In genomic region chr11:107276057-107276456, GRCh38 we compare ENCODE assay signal across 20 cellular contexts.
DNase-seq lines count a peak whose midpoint lies in the region; ATAC-seq and TF ChIP-seq lines count a peak whose summit lies in the region.
"Had no signal": no experiment of that assay in that cellular context is flagged by ENCODE, and none has a peak within 500 bp of the region (broad histone marks: within the 10 kb centered on the region; RNA-seq: fewer than 3 reads in every experiment).

No MANE protein-coding gene starts in this region.

- H3K4me1 ChIP-seq in SK-N-SH (ENCODE audit: control insufficient read depth in 1 of 2, insufficient read depth in 2 of 2, low read depth in 1 of 2, low read length in 1 of 2) = no peaks in the 10 kb centered on the region

- no peak overlapping the region for H3K4me2 ChIP-seq in SK-N-SH

- H3K36me3 ChIP-seq in SK-N-SH (replicated peaks in 1 of 2; ENCODE audit: control insufficient read depth in 1 of 2, insufficient read depth in 2 of 2, low read length in 1 of 2) = no peaks in the 10 kb centered on the region

- no peaks in the 10 kb centered on the region for H4K20me1 ChIP-seq in SK-N-SH (ENCODE audit: insufficient read depth)

- ATAC-seq in GM19351 (IDR thresholded peaks at IDR 0.05; ENCODE audit: unreplicated experiment) = no peak
- ATAC-seq: GM12878, HCT116, Panc1 had no signal

- 6% methylated on average over 2 of the region's 2 CpGs for WGBS in SK-N-SH (ENCODE audit: low lambda C conversion rate)

- H3K36me3 Mint-ChIP-seq in chondrocyte (ENCODE audit: low read depth) (peaks cover 1% of the 10 kb centered on the region), nephron (ENCODE audit: low read depth) (no peaks in the 10 kb centered on the region)
- H3K36me3 Mint-ChIP-seq: CD4-positive, alpha-beta memory T cell had no signal

- no peaks in the 10 kb centered on the region for H3K79me2 ChIP-seq in SK-N-SH (ENCODE audit: insufficient read depth)

- DNase-seq in chondrocyte (ENCODE audit: low spot score) (no peak), fibroblast of the aortic adventitia (ENCODE audit: low read depth) (peak; percentile 7), SHP77 (lab: John Stamatoyannopoulos, UW) (no peak), SK-N-SH (no peak), DMS153 (lab: John Stamatoyannopoulos, UW) (no peak)
- DNase-seq: C1 segment of cervical spinal cord; CD4-positive, alpha-beta memory T cell; COR-L47; IMR-90; KG1; MM.1S; NCI-H2029; NCI-H526 treated with DMSO at 0.1 percent for 48 hours; SHP77 treated with DMSO at 0.1 percent for 48 hours had no signal

- H3K9me3 ChIP-seq in SK-N-SH = no peaks in the 10 kb centered on the region

- peaks cover 11% of the 10 kb centered on the region for H3K9me3 Mint-ChIP-seq in chondrocyte (ENCODE audit: low read depth)
- peaks cover 6% of the 10 kb centered on the region for H3K9me3 Mint-ChIP-seq in nephron

- H3K4me1 Mint-ChIP-seq in chondrocyte (ENCODE audit: low read depth) (peaks cover 5% of the 10 kb centered on the region), nephron (peaks cover 14% of the 10 kb centered on the region)
- H3K4me1 Mint-ChIP-seq: CD4-positive, alpha-beta memory T cell had no signal

- CTCF ChIA-PET in SK-N-SH (lab: Yijun Ruan, JAX) = no interaction called here

- no peak overlapping the region for H3K27ac ChIP-seq in SK-N-SH (ENCODE audit: low read depth in 2 of 2, low read length in 1 of 2)
- H3K27ac ChIP-seq: RWPE1 had no signal

- no peak for TF ChIP-seq RAD21 in SK-N-SH (IDR thresholded peaks at IDR 0.05; ENCODE audit: low read length)

- peak overlapping the region; percentile 58 for H3K27ac Mint-ChIP-seq in chondrocyte (ENCODE audit: unreplicated experiment)
- peak overlapping the region; percentile 41 to 74 (median 73) for H3K27ac Mint-ChIP-seq in nephron
- H3K27ac Mint-ChIP-seq: CD4-positive, alpha-beta memory T cell had no signal

- H3F3A ChIP-seq in SK-N-SH (replicated peaks; ENCODE audit: insufficient read depth) = no peaks in the 10 kb centered on the region

- no peaks in the 10 kb centered on the region for H3K9me2 ChIP-seq in SK-N-SH

- H3K4me3 Mint-ChIP-seq in chondrocyte (ENCODE audit: unreplicated experiment) (no peak overlapping the region), nephron (no peak overlapping the region)
- H3K4me3 Mint-ChIP-seq: CD4-positive, alpha-beta memory T cell had no signal

- no peak overlapping the region for H3K9ac ChIP-seq in SK-N-SH

- no peak for TF ChIP-seq EP300 in SK-N-SH (IDR thresholded peaks at IDR 0.05; ENCODE audit: borderline replicate concordance in 1 of 2, low read depth in 1 of 2, low read length in 1 of 2)

- no peak for TF ChIP-seq CTCF in chondrocyte (IDR thresholded peaks at IDR 0.05)
- TF ChIP-seq CTCF in fibroblast of the aortic adventitia (IDR thresholded peaks at IDR 0.05; ENCODE audit: insufficient read depth, low read length) = no peak
- TF ChIP-seq CTCF in nephron (IDR thresholded peaks at IDR 0.05; ENCODE audit: unreplicated experiment in 3 of 3) = no peak
- no peak for TF ChIP-seq CTCF in SK-N-SH (IDR thresholded peaks at IDR 0.05)

- peaks cover 3% of the 10 kb centered on the region for H3K27me3 Mint-ChIP-seq in chondrocyte (ENCODE audit: low read depth)
- no peaks in the 10 kb centered on the region for H3K27me3 Mint-ChIP-seq in nephron (ENCODE audit: low read depth)
- H3K27me3 Mint-ChIP-seq: CD4-positive, alpha-beta memory T cell had no signal

- no peaks in the 10 kb centered on the region for H3K27me3 ChIP-seq in SK-N-SH (ENCODE audit: insufficient read depth)

- no peak overlapping the region for H2AFZ ChIP-seq in SK-N-SH (ENCODE audit: low read depth)

- H3K4me3 ChIP-seq in fibroblast of the aortic adventitia (ENCODE audit: low read depth, low read length) (no peak overlapping the region), SK-N-SH (ENCODE audit: low read depth in 2 of 2, low read length in 1 of 2) (no peak overlapping the region)
- H3K4me3 ChIP-seq: GM12878 had no signal

- POLR2A ChIA-PET in SK-N-SH (lab: Yijun Ruan, JAX) = interaction anchor here (0.8 kb wide), 1 partner anchor 628 kb away, joined by 3 read pairs; no protein-coding TSS in a partner anchor

TF ChIP-seq in SK-N-SH, 30 proteins besides CTCF, POLR2A, EP300 and RAD21:
- no peak for TF ChIP-seq SMC3 (IDR thresholded peaks at IDR 0.05; ENCODE audit: low read depth, low read length)
- TF ChIP-seq, protein P1, sequence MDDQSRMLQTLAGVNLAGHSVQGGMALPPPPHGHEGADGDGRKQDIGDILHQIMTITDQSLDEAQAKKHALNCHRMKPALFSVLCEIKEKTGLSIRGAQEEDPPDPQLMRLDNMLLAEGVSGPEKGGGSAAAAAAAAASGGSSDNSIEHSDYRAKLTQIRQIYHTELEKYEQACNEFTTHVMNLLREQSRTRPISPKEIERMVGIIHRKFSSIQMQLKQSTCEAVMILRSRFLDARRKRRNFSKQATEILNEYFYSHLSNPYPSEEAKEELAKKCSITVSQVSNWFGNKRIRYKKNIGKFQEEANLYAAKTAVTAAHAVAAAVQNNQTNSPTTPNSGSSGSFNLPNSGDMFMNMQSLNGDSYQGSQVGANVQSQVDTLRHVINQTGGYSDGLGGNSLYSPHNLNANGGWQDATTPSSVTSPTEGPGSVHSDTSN (IDR thresholded peaks at IDR 0.05) = no peak
